Comparison of ENCODE assay signal across 3 cellular contexts in the genomic region with DNA sequence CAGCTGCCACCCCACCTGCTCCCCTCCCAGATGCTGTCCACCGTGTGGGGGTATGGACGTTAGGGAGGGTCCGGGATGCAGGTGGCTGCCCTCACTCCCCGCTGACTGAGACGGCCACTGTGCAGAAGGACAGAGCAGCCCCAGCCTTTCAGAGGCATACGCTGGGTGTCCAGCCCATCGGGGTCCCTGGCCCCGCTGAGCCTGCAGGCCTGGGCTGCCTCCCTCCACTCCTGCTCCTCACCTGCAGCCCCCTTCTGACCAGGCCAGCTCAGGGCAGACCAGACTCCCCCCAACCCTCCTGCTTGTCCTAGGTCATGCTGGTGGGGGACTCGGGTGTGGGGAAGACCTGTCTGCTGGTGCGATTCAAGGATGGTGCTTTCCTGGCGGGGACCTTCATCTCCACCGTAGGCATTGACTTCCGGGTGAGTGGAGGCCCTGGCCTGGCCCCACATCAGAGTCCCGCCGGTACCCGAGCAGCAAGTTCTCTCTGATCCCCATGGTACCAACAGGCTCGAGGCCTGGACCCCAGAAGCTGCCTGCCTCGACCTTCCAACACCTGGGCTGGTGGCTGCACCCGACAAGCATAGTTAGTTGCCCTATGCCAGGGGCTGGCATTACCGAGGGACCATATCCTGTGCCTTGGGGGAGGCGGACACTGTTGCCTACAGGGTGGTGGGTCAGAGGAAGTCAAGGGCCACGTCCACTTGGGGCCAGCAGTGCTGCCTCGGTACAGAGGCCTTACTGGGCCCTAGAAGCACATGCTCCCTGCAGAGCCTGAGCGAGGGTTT.
TF ChIP-seq lines count a peak whose summit lies in the region.

No MANE protein-coding gene starts in this region.

TF ChIP-seq in HCT116, 20 proteins besides CTCF, POLR2A, EP300 and RAD21:
- TF ChIP-seq, protein P1, sequence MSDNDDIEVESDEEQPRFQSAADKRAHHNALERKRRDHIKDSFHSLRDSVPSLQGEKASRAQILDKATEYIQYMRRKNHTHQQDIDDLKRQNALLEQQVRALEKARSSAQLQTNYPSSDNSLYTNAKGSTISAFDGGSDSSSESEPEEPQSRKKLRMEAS (IDR thresholded peaks at IDR 0.05) = no peak
- TF ChIP-seq SIN3A (IDR thresholded peaks at IDR 0.05; ENCODE audit: low read depth) (no peak), JUND (IDR thresholded peaks at IDR 0.05) (no peak), ZFX (IDR thresholded peaks at IDR 0.05) (peak; percentile 47; the same call in 1 of the 2 replicates), EGR1 (IDR thresholded peaks at IDR 0.05; ENCODE audit: low read depth) (no peak), POLR2AphosphoS5 (IDR thresholded peaks at IDR 0.05; ENCODE audit: low read depth, low read length) (peak; percentile 48), CEBPB (IDR thresholded peaks at IDR 0.05; ENCODE audit: low read depth) (no peak), TCF7L2 (IDR thresholded peaks at IDR 0.05; ENCODE audit: borderline replicate concordance, extremely low read depth, insufficient read depth, insufficient read length) (peak; percentile 50), ZNF274 (IDR thresholded peaks at IDR 0.05; ENCODE audit: low read depth, low read length) (no peak), FOSL1 (IDR thresholded peaks at IDR 0.05; ENCODE audit: low read depth) (no peak), ELF1 (IDR thresholded peaks at IDR 0.05; ENCODE audit: borderline replicate concordance, low read depth) (no peak), SP1 (IDR thresholded peaks at IDR 0.05; ENCODE audit: low read depth) (no peak)
- TF ChIP-seq, protein P2, sequence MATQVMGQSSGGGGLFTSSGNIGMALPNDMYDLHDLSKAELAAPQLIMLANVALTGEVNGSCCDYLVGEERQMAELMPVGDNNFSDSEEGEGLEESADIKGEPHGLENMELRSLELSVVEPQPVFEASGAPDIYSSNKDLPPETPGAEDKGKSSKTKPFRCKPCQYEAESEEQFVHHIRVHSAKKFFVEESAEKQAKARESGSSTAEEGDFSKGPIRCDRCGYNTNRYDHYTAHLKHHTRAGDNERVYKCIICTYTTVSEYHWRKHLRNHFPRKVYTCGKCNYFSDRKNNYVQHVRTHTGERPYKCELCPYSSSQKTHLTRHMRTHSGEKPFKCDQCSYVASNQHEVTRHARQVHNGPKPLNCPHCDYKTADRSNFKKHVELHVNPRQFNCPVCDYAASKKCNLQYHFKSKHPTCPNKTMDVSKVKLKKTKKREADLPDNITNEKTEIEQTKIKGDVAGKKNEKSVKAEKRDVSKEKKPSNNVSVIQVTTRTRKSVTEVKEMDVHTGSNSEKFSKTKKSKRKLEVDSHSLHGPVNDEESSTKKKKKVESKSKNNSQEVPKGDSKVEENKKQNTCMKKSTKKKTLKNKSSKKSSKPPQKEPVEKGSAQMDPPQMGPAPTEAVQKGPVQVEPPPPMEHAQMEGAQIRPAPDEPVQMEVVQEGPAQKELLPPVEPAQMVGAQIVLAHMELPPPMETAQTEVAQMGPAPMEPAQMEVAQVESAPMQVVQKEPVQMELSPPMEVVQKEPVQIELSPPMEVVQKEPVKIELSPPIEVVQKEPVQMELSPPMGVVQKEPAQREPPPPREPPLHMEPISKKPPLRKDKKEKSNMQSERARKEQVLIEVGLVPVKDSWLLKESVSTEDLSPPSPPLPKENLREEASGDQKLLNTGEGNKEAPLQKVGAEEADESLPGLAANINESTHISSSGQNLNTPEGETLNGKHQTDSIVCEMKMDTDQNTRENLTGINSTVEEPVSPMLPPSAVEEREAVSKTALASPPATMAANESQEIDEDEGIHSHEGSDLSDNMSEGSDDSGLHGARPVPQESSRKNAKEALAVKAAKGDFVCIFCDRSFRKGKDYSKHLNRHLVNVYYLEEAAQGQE (IDR thresholded peaks at IDR 0.05; ENCODE audit: low read depth) = no peak

TF ChIP-seq in WTC11, 78 proteins besides CTCF, POLR2A, EP300 and RAD21 (continued from another document and continues in another):
- TF ChIP-seq, protein P3, sequence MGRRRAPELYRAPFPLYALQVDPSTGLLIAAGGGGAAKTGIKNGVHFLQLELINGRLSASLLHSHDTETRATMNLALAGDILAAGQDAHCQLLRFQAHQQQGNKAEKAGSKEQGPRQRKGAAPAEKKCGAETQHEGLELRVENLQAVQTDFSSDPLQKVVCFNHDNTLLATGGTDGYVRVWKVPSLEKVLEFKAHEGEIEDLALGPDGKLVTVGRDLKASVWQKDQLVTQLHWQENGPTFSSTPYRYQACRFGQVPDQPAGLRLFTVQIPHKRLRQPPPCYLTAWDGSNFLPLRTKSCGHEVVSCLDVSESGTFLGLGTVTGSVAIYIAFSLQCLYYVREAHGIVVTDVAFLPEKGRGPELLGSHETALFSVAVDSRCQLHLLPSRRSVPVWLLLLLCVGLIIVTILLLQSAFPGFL (CRISPR knock-in tag; IDR thresholded peaks at IDR 0.05; ENCODE audit: borderline replicate concordance) = no peak
- TF ChIP-seq, protein P4, sequence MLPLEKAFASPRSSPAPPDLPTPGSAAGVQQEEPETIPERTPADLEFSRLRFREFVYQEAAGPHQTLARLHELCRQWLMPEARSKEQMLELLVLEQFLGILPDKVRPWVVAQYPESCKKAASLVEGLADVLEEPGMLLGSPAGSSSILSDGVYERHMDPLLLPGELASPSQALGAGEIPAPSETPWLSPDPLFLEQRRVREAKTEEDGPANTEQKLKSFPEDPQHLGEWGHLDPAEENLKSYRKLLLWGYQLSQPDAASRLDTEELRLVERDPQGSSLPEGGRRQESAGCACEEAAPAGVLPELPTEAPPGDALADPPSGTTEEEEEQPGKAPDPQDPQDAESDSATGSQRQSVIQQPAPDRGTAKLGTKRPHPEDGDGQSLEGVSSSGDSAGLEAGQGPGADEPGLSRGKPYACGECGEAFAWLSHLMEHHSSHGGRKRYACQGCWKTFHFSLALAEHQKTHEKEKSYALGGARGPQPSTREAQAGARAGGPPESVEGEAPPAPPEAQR (CRISPR knock-in tag; IDR thresholded peaks at IDR 0.05) = no peak
- TF ChIP-seq ZNF121 (CRISPR knock-in tag; IDR thresholded peaks at IDR 0.05) (no peak), TEAD1 (CRISPR knock-in tag; IDR thresholded peaks at IDR 0.05) (peak; percentile 51; the same call in 1 of the 2 replicates), CREB1 (CRISPR knock-in tag; IDR thresholded peaks at IDR 0.05) (no peak; the same call in 1 of the 2 replicates), SMAD3 (CRISPR knock-in tag; IDR thresholded peaks at IDR 0.05; ENCODE audit: borderline replicate concordance) (no peak), ZNF423 (CRISPR knock-in tag; IDR thresholded peaks at IDR 0.05) (no peak), KAT7 (CRISPR knock-in tag; IDR thresholded peaks at IDR 0.05; ENCODE audit: borderline replicate concordance) (no peak), FOXJ3 (CRISPR knock-in tag; IDR thresholded peaks at IDR 0.05; ENCODE audit: borderline replicate concordance) (no peak)
- TF ChIP-seq, protein P5, sequence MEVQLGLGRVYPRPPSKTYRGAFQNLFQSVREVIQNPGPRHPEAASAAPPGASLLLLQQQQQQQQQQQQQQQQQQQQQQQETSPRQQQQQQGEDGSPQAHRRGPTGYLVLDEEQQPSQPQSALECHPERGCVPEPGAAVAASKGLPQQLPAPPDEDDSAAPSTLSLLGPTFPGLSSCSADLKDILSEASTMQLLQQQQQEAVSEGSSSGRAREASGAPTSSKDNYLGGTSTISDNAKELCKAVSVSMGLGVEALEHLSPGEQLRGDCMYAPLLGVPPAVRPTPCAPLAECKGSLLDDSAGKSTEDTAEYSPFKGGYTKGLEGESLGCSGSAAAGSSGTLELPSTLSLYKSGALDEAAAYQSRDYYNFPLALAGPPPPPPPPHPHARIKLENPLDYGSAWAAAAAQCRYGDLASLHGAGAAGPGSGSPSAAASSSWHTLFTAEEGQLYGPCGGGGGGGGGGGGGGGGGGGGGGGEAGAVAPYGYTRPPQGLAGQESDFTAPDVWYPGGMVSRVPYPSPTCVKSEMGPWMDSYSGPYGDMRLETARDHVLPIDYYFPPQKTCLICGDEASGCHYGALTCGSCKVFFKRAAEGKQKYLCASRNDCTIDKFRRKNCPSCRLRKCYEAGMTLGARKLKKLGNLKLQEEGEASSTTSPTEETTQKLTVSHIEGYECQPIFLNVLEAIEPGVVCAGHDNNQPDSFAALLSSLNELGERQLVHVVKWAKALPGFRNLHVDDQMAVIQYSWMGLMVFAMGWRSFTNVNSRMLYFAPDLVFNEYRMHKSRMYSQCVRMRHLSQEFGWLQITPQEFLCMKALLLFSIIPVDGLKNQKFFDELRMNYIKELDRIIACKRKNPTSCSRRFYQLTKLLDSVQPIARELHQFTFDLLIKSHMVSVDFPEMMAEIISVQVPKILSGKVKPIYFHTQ (CRISPR knock-in tag; IDR thresholded peaks at IDR 0.05) = peak; percentile 87
- TF ChIP-seq, protein P6, sequence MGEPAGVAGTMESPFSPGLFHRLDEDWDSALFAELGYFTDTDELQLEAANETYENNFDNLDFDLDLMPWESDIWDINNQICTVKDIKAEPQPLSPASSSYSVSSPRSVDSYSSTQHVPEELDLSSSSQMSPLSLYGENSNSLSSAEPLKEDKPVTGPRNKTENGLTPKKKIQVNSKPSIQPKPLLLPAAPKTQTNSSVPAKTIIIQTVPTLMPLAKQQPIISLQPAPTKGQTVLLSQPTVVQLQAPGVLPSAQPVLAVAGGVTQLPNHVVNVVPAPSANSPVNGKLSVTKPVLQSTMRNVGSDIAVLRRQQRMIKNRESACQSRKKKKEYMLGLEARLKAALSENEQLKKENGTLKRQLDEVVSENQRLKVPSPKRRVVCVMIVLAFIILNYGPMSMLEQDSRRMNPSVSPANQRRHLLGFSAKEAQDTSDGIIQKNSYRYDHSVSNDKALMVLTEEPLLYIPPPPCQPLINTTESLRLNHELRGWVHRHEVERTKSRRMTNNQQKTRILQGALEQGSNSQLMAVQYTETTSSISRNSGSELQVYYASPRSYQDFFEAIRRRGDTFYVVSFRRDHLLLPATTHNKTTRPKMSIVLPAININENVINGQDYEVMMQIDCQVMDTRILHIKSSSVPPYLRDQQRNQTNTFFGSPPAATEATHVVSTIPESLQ (CRISPR knock-in tag; IDR thresholded peaks at IDR 0.05) = no peak

TF ChIP-seq in liver, 16 proteins besides CTCF, POLR2A, EP300 and RAD21 (continued from another document):
- TF ChIP-seq, protein P2 (IDR thresholded peaks at IDR 0.05) = no peak
- TF ChIP-seq, protein P7, sequence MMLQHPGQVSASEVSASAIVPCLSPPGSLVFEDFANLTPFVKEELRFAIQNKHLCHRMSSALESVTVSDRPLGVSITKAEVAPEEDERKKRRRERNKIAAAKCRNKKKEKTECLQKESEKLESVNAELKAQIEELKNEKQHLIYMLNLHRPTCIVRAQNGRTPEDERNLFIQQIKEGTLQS (IDR thresholded peaks at IDR 0.05) = no peak
- TF ChIP-seq TAF1 (conservative IDR thresholded peaks at IDR 0.05) = no peak
- no peak for TF ChIP-seq SP1 (IDR thresholded peaks at IDR 0.05)
- no peak for TF ChIP-seq JUND (IDR thresholded peaks at IDR 0.05)
- no peak for TF ChIP-seq FOXA2 (IDR thresholded peaks at IDR 0.05)
- TF ChIP-seq FOXA1 (IDR thresholded peaks at IDR 0.05) = no peak
- TF ChIP-seq RXRA (IDR thresholded peaks at IDR 0.05) = no peak
- TF ChIP-seq, protein P1 (IDR thresholded peaks at IDR 0.05) = no peak
- TF ChIP-seq NR2F2 (IDR thresholded peaks at IDR 0.05) = no peak
- TF ChIP-seq YY1 (IDR thresholded peaks at IDR 0.05) = no peak
- TF ChIP-seq, protein P8, sequence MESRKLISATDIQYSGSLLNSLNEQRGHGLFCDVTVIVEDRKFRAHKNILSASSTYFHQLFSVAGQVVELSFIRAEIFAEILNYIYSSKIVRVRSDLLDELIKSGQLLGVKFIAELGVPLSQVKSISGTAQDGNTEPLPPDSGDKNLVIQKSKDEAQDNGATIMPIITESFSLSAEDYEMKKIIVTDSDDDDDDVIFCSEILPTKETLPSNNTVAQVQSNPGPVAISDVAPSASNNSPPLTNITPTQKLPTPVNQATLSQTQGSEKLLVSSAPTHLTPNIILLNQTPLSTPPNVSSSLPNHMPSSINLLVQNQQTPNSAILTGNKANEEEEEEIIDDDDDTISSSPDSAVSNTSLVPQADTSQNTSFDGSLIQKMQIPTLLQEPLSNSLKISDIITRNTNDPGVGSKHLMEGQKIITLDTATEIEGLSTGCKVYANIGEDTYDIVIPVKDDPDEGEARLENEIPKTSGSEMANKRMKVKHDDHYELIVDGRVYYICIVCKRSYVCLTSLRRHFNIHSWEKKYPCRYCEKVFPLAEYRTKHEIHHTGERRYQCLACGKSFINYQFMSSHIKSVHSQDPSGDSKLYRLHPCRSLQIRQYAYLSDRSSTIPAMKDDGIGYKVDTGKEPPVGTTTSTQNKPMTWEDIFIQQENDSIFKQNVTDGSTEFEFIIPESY (IDR thresholded peaks at IDR 0.05) = no peak
- no peak for TF ChIP-seq EGR1 (IDR thresholded peaks at IDR 0.05; ENCODE audit: low read depth in 2 of 2)
- no peak for TF ChIP-seq HNF4A (conservative IDR thresholded peaks at IDR 0.05)
- TF ChIP-seq GABPA (IDR thresholded peaks at IDR 0.05 in 1 of 2, conservative IDR thresholded peaks at IDR 0.05 in 1 of 2) = no peak
